Comparison of ENCODE assay signal across 17 cellular contexts in genomic region chr6:111718990-111719389, GRCh38.
A peak's percentile ranks its signal among the peaks of the same experiment; 100 is the strongest.
DNase-seq lines count a peak whose midpoint lies in the region; ATAC-seq and TF ChIP-seq lines count a peak whose summit lies in the region.
"Had no signal": no experiment of that assay in that cellular context is flagged by ENCODE, and none has a peak within 500 bp of the region (broad histone marks: within the 10 kb centered on the region; RNA-seq: fewer than 3 reads in every experiment).

No MANE protein-coding gene starts in this region.

- DNase-seq in activated CD4-positive, alpha-beta T cell treated with anti-CD3 and anti-CD28 coated beads for 36 hours: no peak
- no peak for DNase-seq in activated CD4-positive, alpha-beta T cell treated with anti-CD3 and anti-CD28 coated beads for 48 hours
- DNase-seq in GM04504 (ENCODE audit: low read depth): peak; percentile 42
- no peak for DNase-seq in natural killer cell treated with Interleukin-12 subunit alpha and Interleukin-12 subunit beta and Interleukin-15 and Interleukin-18, amount 100 ng/mL, for 72 hours (ENCODE audit: low spot score)
- no peak for DNase-seq in CD14-positive monocyte (ENCODE audit: low spot score)
- DNase-seq: 8988T; activated CD8-positive, alpha-beta memory T cell treated with anti-CD3 and anti-CD28 coated beads, Interleukin-2, amount 10 ng/mL, durations not matched to agents 7 days and 5 days; activated naive CD8-positive, alpha-beta T cell treated with anti-CD3 and anti-CD28 coated beads, Interleukin-2, amount 10 ng/mL, durations not matched to agents 7 days and 5 days; DND-41; mesendoderm; NCI-H510A treated with DMSO at 0.1 percent for 48 hours; T-helper 2 cell had no signal

- no peak for TF ChIP-seq CTCF in brain (conservative IDR thresholded peaks at IDR 0.05)
- no peak for TF ChIP-seq CTCF in CD14-positive monocyte (IDR thresholded peaks at IDR 0.05)

- H3K27ac Mint-ChIP-seq in activated CD4-positive, alpha-beta T cell treated with anti-CD3 and anti-CD28 coated beads for 36 hours: peak overlapping the region; percentile 76
- H3K27ac Mint-ChIP-seq in brain (peak overlapping the region in 3 of 5 experiments; percentile 81 to 96 (median 84)), CD14-positive monocyte (no peak overlapping the region)
- H3K27ac Mint-ChIP-seq in natural killer cell treated with Interleukin-12 subunit alpha and Interleukin-12 subunit beta and Interleukin-15 and Interleukin-18, amount 100 ng/mL, for 72 hours: peak overlapping the region; percentile 94 to 99
- H3K27ac Mint-ChIP-seq: activated CD8-positive, alpha-beta memory T cell treated with anti-CD3 and anti-CD28 coated beads, Interleukin-2, amount 10 ng/mL, durations not matched to agents 7 days and 5 days had no signal

- no peak for ATAC-seq in activated CD4-positive, alpha-beta T cell treated with anti-CD3 and anti-CD28 coated beads for 36 hours
- ATAC-seq in natural killer cell treated with Interleukin-12 subunit alpha and Interleukin-12 subunit beta and Interleukin-15 and Interleukin-18, amount 100 ng/mL, for 72 hours: no peak
- ATAC-seq in HG02938 (IDR thresholded peaks at IDR 0.05; ENCODE audit: unreplicated experiment): no peak
- ATAC-seq in GM19455 (IDR thresholded peaks at IDR 0.05; ENCODE audit: unreplicated experiment): no peak
- ATAC-seq: activated CD8-positive, alpha-beta memory T cell treated with anti-CD3 and anti-CD28 coated beads, Interleukin-2, amount 10 ng/mL, durations not matched to agents 7 days and 5 days; Right ventricle myocardium inferior; WTC11 had no signal

- intact Hi-C loops in activated CD4-positive, alpha-beta T cell treated with anti-CD3 and anti-CD28 coated beads for 36 hours (cut with DNase I, micrococcal nuclease): loop anchor here in 1 of 2 experiments (10.0 kb wide), 1 partner anchor 446 kb away; no protein-coding TSS in a partner anchor
- intact Hi-C loops in CD14-positive monocyte (cut with micrococcal nuclease): loop anchor here in 1 of 2 donors (10.0 kb wide), 1 partner anchor 446 kb away; no protein-coding TSS in a partner anchor

- POLR2A ChIA-PET in activated CD4-positive, alpha-beta T cell treated with anti-CD3 and anti-CD28 coated beads for 36 hours (lab: Charles Lee): no interaction called here

- peaks cover 75% of the 10 kb centered on the region for H3K36me3 Mint-ChIP-seq in activated CD4-positive, alpha-beta T cell treated with anti-CD3 and anti-CD28 coated beads for 36 hours (ENCODE audit: low read depth)
- peaks cover 68% of the 10 kb centered on the region for H3K36me3 Mint-ChIP-seq in brain
- H3K36me3 Mint-ChIP-seq in natural killer cell treated with Interleukin-12 subunit alpha and Interleukin-12 subunit beta and Interleukin-15 and Interleukin-18, amount 100 ng/mL, for 72 hours: peaks cover 14% of the 10 kb centered on the region
- H3K36me3 Mint-ChIP-seq in CD14-positive monocyte: peaks cover 52 to 70% of the 10 kb centered on the region in 2 donors
- H3K36me3 Mint-ChIP-seq: WTC11 had no signal

- no peaks in the 10 kb centered on the region for H3K9me3 Mint-ChIP-seq in activated CD4-positive, alpha-beta T cell treated with anti-CD3 and anti-CD28 coated beads for 36 hours (ENCODE audit: low read depth)
- H3K9me3 Mint-ChIP-seq in brain: no peaks in the 10 kb centered on the region
- no peaks in the 10 kb centered on the region for H3K9me3 Mint-ChIP-seq in natural killer cell treated with Interleukin-12 subunit alpha and Interleukin-12 subunit beta and Interleukin-15 and Interleukin-18, amount 100 ng/mL, for 72 hours
- peaks cover 0 to 2% (median 0%) of the 10 kb centered on the region in 7 donors for H3K9me3 Mint-ChIP-seq in CD14-positive monocyte
- H3K9me3 Mint-ChIP-seq: activated naive CD8-positive, alpha-beta T cell treated with anti-CD3 and anti-CD28 coated beads, Interleukin-2, amount 10 ng/mL, durations not matched to agents 7 days and 5 days; WTC11 had no signal

- no peaks in the 10 kb centered on the region for H3K27me3 Mint-ChIP-seq in activated CD4-positive, alpha-beta T cell treated with anti-CD3 and anti-CD28 coated beads for 36 hours
- no peaks in the 10 kb centered on the region for H3K27me3 Mint-ChIP-seq in brain
- H3K27me3 Mint-ChIP-seq in natural killer cell treated with Interleukin-12 subunit alpha and Interleukin-12 subunit beta and Interleukin-15 and Interleukin-18, amount 100 ng/mL, for 72 hours: no peaks in the 10 kb centered on the region
- no peaks in the 10 kb centered on the region for H3K27me3 Mint-ChIP-seq in CD14-positive monocyte (ENCODE audit: low read depth in 3 of 3)
- H3K27me3 Mint-ChIP-seq: activated CD8-positive, alpha-beta memory T cell treated with anti-CD3 and anti-CD28 coated beads, Interleukin-2, amount 10 ng/mL, durations not matched to agents 7 days and 5 days; activated naive CD8-positive, alpha-beta T cell treated with anti-CD3 and anti-CD28 coated beads, Interleukin-2, amount 10 ng/mL, durations not matched to agents 7 days and 5 days had no signal

- peaks cover 93% of the 10 kb centered on the region for H3K4me1 Mint-ChIP-seq in activated CD4-positive, alpha-beta T cell treated with anti-CD3 and anti-CD28 coated beads for 36 hours
- H3K4me1 Mint-ChIP-seq in brain (peaks cover 82% of the 10 kb centered on the region), CD14-positive monocyte (peaks cover 22% of the 10 kb centered on the region)
- peaks cover 59 to 66% of the 10 kb centered on the region in 2 donors for H3K4me1 Mint-ChIP-seq in natural killer cell treated with Interleukin-12 subunit alpha and Interleukin-12 subunit beta and Interleukin-15 and Interleukin-18, amount 100 ng/mL, for 72 hours (ENCODE audit: low read depth in 2 of 2)

- no peak overlapping the region for H3K4me3 Mint-ChIP-seq in activated CD4-positive, alpha-beta T cell treated with anti-CD3 and anti-CD28 coated beads for 36 hours
- H3K4me3 Mint-ChIP-seq in brain (peak overlapping the region in 1 of 5 experiments; percentile 6), CD14-positive monocyte (no peak overlapping the region)
- no peak overlapping the region for H3K4me3 Mint-ChIP-seq in natural killer cell treated with Interleukin-12 subunit alpha and Interleukin-12 subunit beta and Interleukin-15 and Interleukin-18, amount 100 ng/mL, for 72 hours
- H3K4me3 Mint-ChIP-seq: activated CD8-positive, alpha-beta memory T cell treated with anti-CD3 and anti-CD28 coated beads, Interleukin-2, amount 10 ng/mL, durations not matched to agents 7 days and 5 days; activated naive CD8-positive, alpha-beta T cell treated with anti-CD3 and anti-CD28 coated beads, Interleukin-2, amount 10 ng/mL, durations not matched to agents 7 days and 5 days; WTC11 had no signal

- CTCF ChIA-PET in activated CD4-positive, alpha-beta T cell treated with anti-CD3 and anti-CD28 coated beads for 36 hours (lab: Charles Lee): no interaction called here

Comparison
In these comparisons a context has a peak if more than half of its experiments do, and no peak if none do; other contexts are left out.
1. H3K27ac Mint-ChIP-seq: peak in activated CD4-positive, alpha-beta T cell treated with anti-CD3 and anti-CD28 coated beads for 36 hours (single experiment), brain (3 of 5) and natural killer cell treated with Interleukin-12 subunit alpha and Interleukin-12 subunit beta and Interleukin-15 and Interleukin-18, amount 100 ng/mL, for 72 hours (2 of 2); none in CD14-positive monocyte (0 of 7).